In genomic region chr1:19885821-19886220, GRCh38 we compare ENCODE assay signal across 19 cellular contexts.
DNase-seq lines count a peak whose midpoint lies in the region; ATAC-seq and TF ChIP-seq lines count a peak whose summit lies in the region.
"Had no signal": no experiment of that assay in that cellular context is flagged by ENCODE, and none has a peak within 500 bp of the region (broad histone marks: within the 10 kb centered on the region; RNA-seq: fewer than 3 reads in every experiment).

No MANE protein-coding gene starts in this region.

- ATAC-seq in HG02678 (IDR thresholded peaks at IDR 0.05; ENCODE audit: unreplicated experiment), result no peak
- ATAC-seq: HepG2 had no signal

- in situ Hi-C loops in GM13977 (cut with MboI; ENCODE audit: low pct_unique_long_range_greater_than_20kb, low sequenced_read_pairs, unreplicated experiment), result no loop called here

- TF ChIP-seq CTCF in fibroblast of mammary gland (conservative IDR thresholded peaks at IDR 0.05; ENCODE audit: control insufficient read depth, insufficient read depth, low read depth, low read length), result no peak
- TF ChIP-seq CTCF in coronary artery (IDR thresholded peaks at IDR 0.05), result no peak
- no peak for TF ChIP-seq CTCF in GM13977 (IDR thresholded peaks at IDR 0.05; ENCODE audit: extremely low read depth, insufficient read depth, missing control alignments)

- H3K4me3 ChIP-seq in fibroblast of mammary gland (ENCODE audit: control insufficient read depth, low read depth, low read length) (no peak overlapping the region), coronary artery (no peak overlapping the region)
- H3K4me3 ChIP-seq: Peyer's patch, SK-N-MC had no signal

- H3K27ac ChIP-seq in coronary artery, result no peak overlapping the region
- H3K27ac ChIP-seq: 22Rv1, Peyer's patch, SK-N-MC had no signal

- peak; percentile 22 for DNase-seq in NCI-H82 (lab: John Stamatoyannopoulos, UW)
- DNase-seq in NCI-H82 treated with DMSO at 0.1 percent for 48 hours (lab: John Stamatoyannopoulos, UW; ENCODE audit: unreplicated experiment), result no peak
- DNase-seq in amniotic epithelial cell (ENCODE audit: low read depth), result peak; percentile 60
- peak; percentile 41 for DNase-seq in fibroblast of mammary gland (ENCODE audit: low read depth)
- DNase-seq in coronary artery (ENCODE audit: low spot score), result no peak
- no peak for DNase-seq in GM13977 (ENCODE audit: low spot score)
- DNase-seq in effector CD8-positive, alpha-beta T cell (lab: John Stamatoyannopoulos, UW), result no peak
- DNase-seq: DMS79, KG1, MV-4-11, NCI-H1417 treated with DMSO at 0.1 percent for 48 hours, NCI-H1930, NCI-H526 treated with DMSO at 0.1 percent for 48 hours, Peyer's patch, SHP77 had no signal

Comparison
In these comparisons a context has a peak if more than half of its experiments do, and no peak if none do; other contexts are left out.
1. DNase-seq: peak in NCI-H82 (single experiment), amniotic epithelial cell (single experiment) and fibroblast of mammary gland (single experiment); none in NCI-H82 treated with DMSO at 0.1 percent for 48 hours (single experiment), coronary artery (single experiment), GM13977 (single experiment) and effector CD8-positive, alpha-beta T cell (single experiment).